ENCODE assay signal across 24 cellular contexts in the genomic region with DNA sequence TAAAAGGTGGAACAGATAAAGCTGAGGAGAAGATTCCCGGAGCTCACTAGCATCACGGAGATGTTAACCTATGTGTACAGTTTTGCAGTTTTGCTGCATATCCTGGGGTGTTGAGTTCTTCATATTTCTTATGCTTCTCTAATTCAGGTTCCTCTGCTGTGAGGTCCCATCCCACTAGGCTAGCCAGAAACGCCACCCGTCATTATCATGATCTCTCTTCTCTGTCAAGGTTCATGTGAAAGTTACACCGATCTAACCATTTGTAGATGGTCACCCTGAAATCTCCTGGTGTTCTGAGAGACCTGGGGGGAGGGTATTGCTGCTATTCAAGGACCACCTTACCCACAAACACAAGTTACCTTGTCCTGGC.
DNase-seq lines count a peak whose midpoint lies in the region; ATAC-seq and TF ChIP-seq lines count a peak whose summit lies in the region.
"Had no signal": no experiment of that assay in that cellular context is flagged by ENCODE, and none has a peak within 500 bp of the region (broad histone marks: within the 10 kb centered on the region; RNA-seq: fewer than 3 reads in every experiment).

No MANE protein-coding gene starts in this region.

- H3K4me1 ChIP-seq in IMR-90 (ENCODE audit: control insufficient read depth, insufficient read depth, low read length), result no peaks in the 10 kb centered on the region
- H3K4me1 ChIP-seq: BE2C, SJSA1 had no signal

- no peak overlapping the region for H2AK5ac ChIP-seq in IMR-90 (ENCODE audit: low read depth, low read length)

- TF ChIP-seq POLR2A in IMR-90 (IDR thresholded peaks at IDR 0.05; ENCODE audit: low read depth, low read length), result no peak

- H3K36me3 ChIP-seq in IMR-90 (ENCODE audit: control insufficient read depth, insufficient read depth, low read length) (no peaks in the 10 kb centered on the region), MG63 (no peaks in the 10 kb centered on the region)
- H3K36me3 ChIP-seq: BE2C, SJSA1 had no signal

- no peak overlapping the region for H4K5ac ChIP-seq in IMR-90 (ENCODE audit: low read depth, low read length)

- no peaks in the 10 kb centered on the region for H3K9me1 ChIP-seq in IMR-90 (ENCODE audit: insufficient read depth, low read length)

- H3K9me3 ChIP-seq in IMR-90 (ENCODE audit: control insufficient read depth, insufficient read depth, low read length), result no peaks in the 10 kb centered on the region
- H3K9me3 ChIP-seq in MG63, result no peaks in the 10 kb centered on the region
- H3K9me3 ChIP-seq: BE2C, SJSA1 had no signal

- H3K18ac ChIP-seq in IMR-90 (ENCODE audit: low read depth, low read length), result no peak overlapping the region

- in situ Hi-C loops in IMR-90 (cut with MboI; ENCODE audit: low sequenced_read_pairs), result no loop called here

- no CpG with 5 or more reads among the region's 5 CpGs for WGBS in IMR-90 (ENCODE audit: extremely low coverage in 2 of 2, insufficient read length in 1 of 2), 2 experiments

- H2BK20ac ChIP-seq in IMR-90 (ENCODE audit: low read depth, low read length), result no peak overlapping the region

- no peak overlapping the region for H3K56ac ChIP-seq in IMR-90 (ENCODE audit: extremely low read depth, insufficient read depth, low read length)

- H3K27me3 ChIP-seq in IMR-90 (ENCODE audit: control insufficient read depth, insufficient read depth, low read length), result no peaks in the 10 kb centered on the region
- H3K27me3 ChIP-seq in MG63, result no peaks in the 10 kb centered on the region
- H3K27me3 ChIP-seq: SJSA1 had no signal

- H2BK120ac ChIP-seq in IMR-90 (ENCODE audit: low read depth, low read length), result no peak overlapping the region

- H3K27ac Mint-ChIP-seq in activated CD4-positive, alpha-beta T cell treated with anti-CD3 and anti-CD28 coated beads, Interleukin-2, amount 10 ng/mL, durations not matched to agents 7 days and 5 days, result peak overlapping the region; percentile 33
- peak overlapping the region; percentile 87 for H3K27ac Mint-ChIP-seq in T-helper 2 cell treated with Interferon-gamma antibody and Interleukin-4, amounts not matched to agents 5 μg/mL and 100 μg/mL, for 36 hours
- peak overlapping the region; percentile 6 for H3K27ac Mint-ChIP-seq in neural crest cell (ENCODE audit: unreplicated experiment)
- H3K27ac Mint-ChIP-seq: CD14-positive monocyte had no signal

- H4K8ac ChIP-seq in IMR-90 (ENCODE audit: low read depth in 2 of 2, low read length in 2 of 2), result no peak overlapping the region

- H3K14ac ChIP-seq in IMR-90 (replicated peaks; ENCODE audit: low read depth, low read length), result no peak overlapping the region

- POLR2A ChIA-PET in activated CD4-positive, alpha-beta T cell treated with anti-CD3 and anti-CD28 coated beads, Interleukin-2, amount 10 ng/mL, durations not matched to agents 7 days and 5 days (lab: Charles Lee), result no interaction called here
- POLR2A ChIA-PET in IMR-90 (lab: Charles Lee; ENCODE audit: unreplicated experiment), result interaction anchor here (0.5 kb wide), 1 partner anchor 18 kb away, joined by 22 read pairs; no protein-coding TSS in a partner anchor

- no peak overlapping the region for H3K4ac ChIP-seq in IMR-90 (ENCODE audit: low read depth, low read length)

- CTCF ChIA-PET in activated CD4-positive, alpha-beta T cell treated with anti-CD3 and anti-CD28 coated beads, Interleukin-2, amount 10 ng/mL, durations not matched to agents 7 days and 5 days (lab: Charles Lee), result interaction anchor here (0.9 kb wide), 1 partner anchor 18 kb away, joined by 4 read pairs; no protein-coding TSS in a partner anchor
- CTCF ChIA-PET in IMR-90 (lab: Yijun Ruan, JAX), result no interaction called here

- H4K91ac ChIP-seq in IMR-90 (ENCODE audit: insufficient read depth, low read depth, low read length), result no peak overlapping the region

- peak overlapping the region; percentile 28 for H2AK9ac ChIP-seq in IMR-90 (replicated peaks; ENCODE audit: low read depth, low read length, poor library complexity)

- no peak overlapping the region for H3K23ac ChIP-seq in IMR-90 (ENCODE audit: low read depth, low read length)

- H3K4me3 ChIP-seq in IMR-90 (ENCODE audit: insufficient read depth, low read depth, low read length) (no peak overlapping the region), MG63 (no peak overlapping the region)
- H3K4me3 ChIP-seq: SJSA1 had no signal

- DNase-seq in activated CD4-positive, alpha-beta T cell treated with anti-CD3 and anti-CD28 coated beads, Interleukin-2, amount 10 ng/mL, durations not matched to agents 7 days and 5 days, result no peak
- DNase-seq in activated CD4-positive, alpha-beta T cell treated with anti-CD3 and anti-CD28 coated beads for 48 hours, result no peak
- DNase-seq in IMR-90 (no peak), neural crest cell (ENCODE audit: low read depth, low spot score) (no peak), NCI-H748 treated with DMSO at 0.1 percent for 48 hours (lab: John Stamatoyannopoulos, UW) (no peak), MG63 (no peak)
- no peak for DNase-seq in T-helper 2 cell treated with Interferon-gamma antibody and Interleukin-4, amounts not matched to agents 5 μg/mL and 100 μg/mL, for 36 hours (ENCODE audit: low spot score)
- no peak for DNase-seq in activated CD8-positive, alpha-beta memory T cell treated with anti-CD3 and anti-CD28 coated beads, Interleukin-2, amount 50 U/mL, for 48 hours
- DNase-seq: 8988T, ACHN, BE2C, DMS153, H7, Kasumi-1, NCI-H1417, NCI-H1694, NCI-H2029 treated with DMSO at 0.1 percent for 48 hours, NCI-H446 treated with DMSO at 0.1 percent for 48 hours, NCI-H526 treated with DMSO at 0.1 percent for 48 hours, Right ventricle myocardium superior, RPMI8226 had no signal

- no peaks in the 10 kb centered on the region for H3K9me3 Mint-ChIP-seq in activated CD4-positive, alpha-beta T cell treated with anti-CD3 and anti-CD28 coated beads, Interleukin-2, amount 10 ng/mL, durations not matched to agents 7 days and 5 days
- H3K9me3 Mint-ChIP-seq in T-helper 2 cell treated with Interferon-gamma antibody and Interleukin-4, amounts not matched to agents 5 μg/mL and 100 μg/mL, for 36 hours, result peaks cover 6% of the 10 kb centered on the region
- no peaks in the 10 kb centered on the region for H3K9me3 Mint-ChIP-seq in neural crest cell

- H3K4me2 ChIP-seq in IMR-90 (ENCODE audit: low read depth, low read length), result no peak overlapping the region

- TF ChIP-seq RAD21 in IMR-90 (IDR thresholded peaks at IDR 0.05; ENCODE audit: low read length), result no peak

- TF ChIP-seq CTCF in IMR-90 (conservative IDR thresholded peaks at IDR 0.05; ENCODE audit: low read depth, low read length), result no peak
- TF ChIP-seq CTCF in neural crest cell (conservative IDR thresholded peaks at IDR 0.05), result no peak

- intact Hi-C loops in IMR-90 (cut with micrococcal nuclease), result no loop called here

- no peaks in the 10 kb centered on the region for H4K20me1 ChIP-seq in IMR-90 (ENCODE audit: insufficient read depth, low read length)

- dilution Hi-C loops in IMR-90 (cut with HindIII; ENCODE audit: low sequenced_read_pairs, unreplicated experiment), result no loop called here

- no peaks in the 10 kb centered on the region for H3K79me1 ChIP-seq in IMR-90 (ENCODE audit: low read depth in 1 of 2, low read length in 2 of 2)

- no peak overlapping the region for H2BK15ac ChIP-seq in IMR-90 (ENCODE audit: low read depth, low read length)

- no TSS peak for BruUV-seq in IMR-90 (replicated peaks; lab: Mats Ljungman, UMichigan)

- H3K36me3 Mint-ChIP-seq in activated CD4-positive, alpha-beta T cell treated with anti-CD3 and anti-CD28 coated beads, Interleukin-2, amount 10 ng/mL, durations not matched to agents 7 days and 5 days (ENCODE audit: low read depth), result no peaks in the 10 kb centered on the region
- H3K36me3 Mint-ChIP-seq in T-helper 2 cell treated with Interferon-gamma antibody and Interleukin-4, amounts not matched to agents 5 μg/mL and 100 μg/mL, for 36 hours (ENCODE audit: low read depth), result peaks cover 6% of the 10 kb centered on the region
- no peaks in the 10 kb centered on the region for H3K36me3 Mint-ChIP-seq in neural crest cell (ENCODE audit: low read depth)
- H3K36me3 Mint-ChIP-seq: CD14-positive monocyte had no signal

- H3K27me3 Mint-ChIP-seq in activated CD4-positive, alpha-beta T cell treated with anti-CD3 and anti-CD28 coated beads, Interleukin-2, amount 10 ng/mL, durations not matched to agents 7 days and 5 days, result peaks cover 4% of the 10 kb centered on the region
- no peaks in the 10 kb centered on the region for H3K27me3 Mint-ChIP-seq in T-helper 2 cell treated with Interferon-gamma antibody and Interleukin-4, amounts not matched to agents 5 μg/mL and 100 μg/mL, for 36 hours (ENCODE audit: low read depth)
- H3K27me3 Mint-ChIP-seq in neural crest cell (ENCODE audit: low read depth), result no peaks in the 10 kb centered on the region

- peaks cover 6% of the 10 kb centered on the region for H3K4me1 Mint-ChIP-seq in activated CD4-positive, alpha-beta T cell treated with anti-CD3 and anti-CD28 coated beads, Interleukin-2, amount 10 ng/mL, durations not matched to agents 7 days and 5 days
- H3K4me1 Mint-ChIP-seq in T-helper 2 cell treated with Interferon-gamma antibody and Interleukin-4, amounts not matched to agents 5 μg/mL and 100 μg/mL, for 36 hours (ENCODE audit: low read depth), result peaks cover 22% of the 10 kb centered on the region
- H3K4me1 Mint-ChIP-seq in neural crest cell, result no peaks in the 10 kb centered on the region

- ATAC-seq in IMR-90 (ENCODE audit: low read depth), result no peak

- H3K4me3 Mint-ChIP-seq in activated CD4-positive, alpha-beta T cell treated with anti-CD3 and anti-CD28 coated beads, Interleukin-2, amount 10 ng/mL, durations not matched to agents 7 days and 5 days, result no peak overlapping the region
- peak overlapping the region; percentile 47 for H3K4me3 Mint-ChIP-seq in T-helper 2 cell treated with Interferon-gamma antibody and Interleukin-4, amounts not matched to agents 5 μg/mL and 100 μg/mL, for 36 hours
- H3K4me3 Mint-ChIP-seq in neural crest cell, result no peak overlapping the region
- H3K4me3 Mint-ChIP-seq: CD14-positive monocyte had no signal

- no peak overlapping the region for H2BK5ac ChIP-seq in IMR-90 (ENCODE audit: low read depth, low read length, poor library complexity, severe bottlenecking)

- H3K9ac ChIP-seq in IMR-90 (ENCODE audit: low read depth, low read length), result no peak overlapping the region

- no peak overlapping the region for H3K27ac ChIP-seq in IMR-90 (ENCODE audit: insufficient read depth, low read length)
- H3K27ac ChIP-seq: HL-60, SJSA1 had no signal

- no peak overlapping the region for H2AFZ ChIP-seq in IMR-90 (replicated peaks; ENCODE audit: low read length, poor library complexity)

TF ChIP-seq in IMR-90, 13 proteins besides CTCF, POLR2A, EP300 and RAD21 (continues in another document):
- no peak for TF ChIP-seq CHD1 (IDR thresholded peaks at IDR 0.05; ENCODE audit: low read depth, low read length)
- TF ChIP-seq, protein P1, sequence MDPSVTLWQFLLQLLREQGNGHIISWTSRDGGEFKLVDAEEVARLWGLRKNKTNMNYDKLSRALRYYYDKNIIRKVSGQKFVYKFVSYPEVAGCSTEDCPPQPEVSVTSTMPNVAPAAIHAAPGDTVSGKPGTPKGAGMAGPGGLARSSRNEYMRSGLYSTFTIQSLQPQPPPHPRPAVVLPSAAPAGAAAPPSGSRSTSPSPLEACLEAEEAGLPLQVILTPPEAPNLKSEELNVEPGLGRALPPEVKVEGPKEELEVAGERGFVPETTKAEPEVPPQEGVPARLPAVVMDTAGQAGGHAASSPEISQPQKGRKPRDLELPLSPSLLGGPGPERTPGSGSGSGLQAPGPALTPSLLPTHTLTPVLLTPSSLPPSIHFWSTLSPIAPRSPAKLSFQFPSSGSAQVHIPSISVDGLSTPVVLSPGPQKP (IDR thresholded peaks at IDR 0.05; ENCODE audit: borderline replicate concordance, low read depth, low read length), result no peak

Comparison
In these comparisons a context has a peak if more than half of its experiments do, and no peak if none do; other contexts are left out.
1. H3K27ac Mint-ChIP-seq: peak in every context shown above with its lines; median percentile 87 in T-helper 2 cell treated with Interferon-gamma antibody and Interleukin-4, amounts not matched to agents 5 μg/mL and 100 μg/mL, for 36 hours; 33 in activated CD4-positive, alpha-beta T cell treated with anti-CD3 and anti-CD28 coated beads, Interleukin-2, amount 10 ng/mL, durations not matched to agents 7 days and 5 days; 6 in neural crest cell.